Comparison of ENCODE assay signal across 18 cellular contexts in the genomic region with DNA sequence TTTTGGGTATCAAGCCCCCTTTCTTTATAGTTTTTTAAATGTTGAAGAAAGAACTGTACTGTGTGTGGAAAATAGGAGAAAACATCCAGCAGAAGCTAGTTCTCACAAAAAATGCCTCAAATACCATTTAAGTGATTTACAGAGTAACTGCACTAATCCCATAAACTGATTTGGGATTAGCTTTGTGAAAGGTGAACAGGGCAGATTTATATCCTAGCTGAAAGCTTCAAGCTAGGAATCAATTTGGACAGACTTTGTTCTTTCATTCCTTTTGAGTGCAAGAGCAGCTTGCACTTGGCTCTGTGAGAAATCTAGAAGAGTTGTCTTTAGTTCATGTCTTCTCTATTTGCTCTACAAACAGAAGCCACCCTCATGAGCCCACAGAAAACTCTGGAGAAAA.
DNase-seq lines count a peak whose midpoint lies in the region; ATAC-seq, FAIRE-seq and TF ChIP-seq lines count a peak whose summit lies in the region.
"Had no signal": no experiment of that assay in that cellular context is flagged by ENCODE, and none has a peak within 500 bp of the region (broad histone marks: within the 10 kb centered on the region; RNA-seq: fewer than 3 reads in every experiment).

No MANE protein-coding gene starts in this region.

- peaks cover 3% of the 10 kb centered on the region for H3K27me3 Mint-ChIP-seq in neural progenitor cell (ENCODE audit: insufficient read depth, low read depth)
- no peaks in the 10 kb centered on the region for H3K27me3 Mint-ChIP-seq in activated T-cell treated with anti-CD3 and anti-CD28 coated beads, Interleukin-2, amount 50 U/mL, for 24 hours
- H3K27me3 Mint-ChIP-seq: B cell; CD4-positive, alpha-beta T cell had no signal

- peak overlapping the region; percentile 69 for H3K9ac ChIP-seq in PC-3 (ENCODE audit: low read length)
- H3K9ac ChIP-seq in neural progenitor cell = no peak overlapping the region

- peaks cover under 1% of the 10 kb centered on the region for H3K9me3 Mint-ChIP-seq in neural progenitor cell
- no peaks in the 10 kb centered on the region for H3K9me3 Mint-ChIP-seq in activated T-cell treated with anti-CD3 and anti-CD28 coated beads, Interleukin-2, amount 50 U/mL, for 24 hours
- H3K9me3 Mint-ChIP-seq: CD4-positive, alpha-beta T cell had no signal

- H3K36me3 ChIP-seq in PC-3 (ENCODE audit: low read depth, low read length) = no peaks in the 10 kb centered on the region
- no peaks in the 10 kb centered on the region for H3K36me3 ChIP-seq in neural progenitor cell

- DNase-seq in A549 (ENCODE audit: low read depth in 1 of 2, low spot score in 1 of 2) (peak in 1 of 2 experiments; percentile 10), NCI-H524 (lab: John Stamatoyannopoulos, UW) (peak; percentile 43 to 68), PC-3 (peak; percentile 31), neural progenitor cell (ENCODE audit: low spot score) (peak; percentile 37), NCI-H2196 treated with DMSO at 0.1 percent for 48 hours (lab: John Stamatoyannopoulos, UW; ENCODE audit: unreplicated experiment) (no peak)
- no peak for DNase-seq in stimulated activated CD8-positive, alpha-beta memory T cell treated with anti-CD3 and anti-CD28 coated beads, Interleukin-4, amount 100 ng/mL, for 48 hours
- no peak for DNase-seq in activated T-cell treated with anti-CD3 and anti-CD28 coated beads, Interleukin-2, amount 50 U/mL, for 24 hours
- DNase-seq: 8988T; C1 segment of cervical spinal cord; Calu3; CD4-positive, alpha-beta T cell; DMS79; IMR-90; KBM-7 had no signal

- no peaks in the 10 kb centered on the region for H3K27me3 ChIP-seq in PC-3 (ENCODE audit: low read length)
- H3K27me3 ChIP-seq in neural progenitor cell = no peaks in the 10 kb centered on the region

- TF ChIP-seq RAD21 in A549 (conservative IDR thresholded peaks at IDR 0.05 in 1 of 2, IDR thresholded peaks at IDR 0.05 in 1 of 2) = no peak

- peak overlapping the region; percentile 67 for H3K4me2 ChIP-seq in A549
- peak overlapping the region; percentile 72 for H3K4me2 ChIP-seq in PC-3 (ENCODE audit: low read length)
- peak overlapping the region; percentile 24 for H3K4me2 ChIP-seq in neural progenitor cell

- TF ChIP-seq EP300 in A549 (IDR thresholded peaks at IDR 0.05) = no peak

- BruUV-seq in PC-3 (replicated peaks; lab: Mats Ljungman, UMichigan) = TSS peak; percentile 71

- peak; percentile 56 for FAIRE-seq in A549 (lab: Jason Lieb, UNC)
- FAIRE-seq: GM12891, H54 had no signal

- H2AFZ ChIP-seq in PC-3 (ENCODE audit: low read length) (peak overlapping the region; percentile 36), neural progenitor cell (replicated peaks) (no peak overlapping the region)

- H3K4me1 ChIP-seq in A549 = peaks cover 38% of the 10 kb centered on the region
- H3K4me1 ChIP-seq in PC-3 (ENCODE audit: insufficient read depth, low read length) = peaks cover 65% of the 10 kb centered on the region
- peaks cover 15% of the 10 kb centered on the region for H3K4me1 ChIP-seq in neural progenitor cell

- H3K27ac ChIP-seq in A549 = peak overlapping the region; percentile 51 to 75
- H3K27ac ChIP-seq in PC-3 (ENCODE audit: low read length) = peak overlapping the region; percentile 95
- no peak overlapping the region for H3K27ac ChIP-seq in neural progenitor cell

- H3K9me3 ChIP-seq in A549 (no peaks in the 10 kb centered on the region), PC-3 (ENCODE audit: low read length) (no peaks in the 10 kb centered on the region), neural progenitor cell (ENCODE audit: low read depth) (no peaks in the 10 kb centered on the region)

- TF ChIP-seq POLR2A in A549 (IDR thresholded peaks at IDR 0.05; ENCODE audit: low read length) = no peak

- H4K20me1 ChIP-seq in PC-3 (ENCODE audit: low read length) = no peaks in the 10 kb centered on the region
- no peaks in the 10 kb centered on the region for H4K20me1 ChIP-seq in neural progenitor cell (ENCODE audit: low read depth)

- TF ChIP-seq CTCF in A549 (IDR thresholded peaks at IDR 0.05) = no peak
- TF ChIP-seq CTCF in PC-3 (conservative IDR thresholded peaks at IDR 0.05; ENCODE audit: low read depth, low read length) = no peak
- no peak for TF ChIP-seq CTCF in neural progenitor cell (IDR thresholded peaks at IDR 0.05)

- H3K4me3 Mint-ChIP-seq in neural progenitor cell = no peak overlapping the region
- no peak overlapping the region for H3K4me3 Mint-ChIP-seq in activated T-cell treated with anti-CD3 and anti-CD28 coated beads, Interleukin-2, amount 50 U/mL, for 24 hours
- H3K4me3 Mint-ChIP-seq: B cell; CD4-positive, alpha-beta T cell had no signal

- H3K4me1 Mint-ChIP-seq in neural progenitor cell = peaks cover 10% of the 10 kb centered on the region
- no peaks in the 10 kb centered on the region for H3K4me1 Mint-ChIP-seq in activated T-cell treated with anti-CD3 and anti-CD28 coated beads, Interleukin-2, amount 50 U/mL, for 24 hours (ENCODE audit: low read depth)
- H3K4me1 Mint-ChIP-seq: B cell had no signal

- H3K9me2 ChIP-seq in PC-3 (replicated peaks; ENCODE audit: low read length) = no peaks in the 10 kb centered on the region

- peaks cover 16% of the 10 kb centered on the region for H3F3A ChIP-seq in PC-3 (ENCODE audit: low read length, unreplicated experiment)
- peaks cover 6% of the 10 kb centered on the region for H3F3A ChIP-seq in neural progenitor cell (ENCODE audit: low read depth)

- H3K4me3 ChIP-seq in A549 = no peak overlapping the region
- peak overlapping the region; percentile 28; the same call in 1 of the 2 replicates for H3K4me3 ChIP-seq in PC-3 (ENCODE audit: low read length)
- H3K4me3 ChIP-seq in neural progenitor cell = no peak overlapping the region

- ATAC-seq in A549 = peak; percentile 50 to 65; a peak in 4 of 6 replicates
- no peak for ATAC-seq in PC-3
- ATAC-seq: HCT116 had no signal

- intact Hi-C loops in PC-3 (cut with micrococcal nuclease) = no loop called here

- CTCF ChIA-PET in A549 (lab: Yijun Ruan, JAX) (interaction anchor here (1.1 to 1.3 kb wide), 3 partner anchors 13 to 103 kb away, joined by 3 to 5 read pairs (median 3); no protein-coding TSS in a partner anchor), PC-3 (lab: Charles Lee) (interaction anchor here (0.6 kb wide), 1 partner anchor 733 kb away, joined by 3 read pairs; no protein-coding TSS in a partner anchor)

- H3K36me3 Mint-ChIP-seq in neural progenitor cell = no peaks in the 10 kb centered on the region
- H3K36me3 Mint-ChIP-seq in activated T-cell treated with anti-CD3 and anti-CD28 coated beads, Interleukin-2, amount 50 U/mL, for 24 hours (ENCODE audit: low read depth) = no peaks in the 10 kb centered on the region

- H3K79me2 ChIP-seq in PC-3 (ENCODE audit: low read length) (no peaks in the 10 kb centered on the region), neural progenitor cell (ENCODE audit: low read depth) (no peaks in the 10 kb centered on the region)

- H3K27ac Mint-ChIP-seq in neural progenitor cell = no peak overlapping the region
- no peak overlapping the region for H3K27ac Mint-ChIP-seq in activated T-cell treated with anti-CD3 and anti-CD28 coated beads, Interleukin-2, amount 50 U/mL, for 24 hours
- H3K27ac Mint-ChIP-seq: B cell; CD4-positive, alpha-beta T cell had no signal

- POLR2A ChIA-PET in A549 (lab: Yijun Ruan, JAX) (no interaction called here), PC-3 (lab: Charles Lee; ENCODE audit: unreplicated experiment) (no interaction called here)

TF ChIP-seq in A549, 52 proteins besides CTCF, POLR2A, EP300 and RAD21 (continues in another document):
- TF ChIP-seq SREBF2 (IDR thresholded peaks at IDR 0.05) (no peak), GATA3 (IDR thresholded peaks at IDR 0.05; ENCODE audit: borderline replicate concordance) (no peak), ZSCAN20 (CRISPR knock-in tag; IDR thresholded peaks at IDR 0.05) (no peak), CEBPB (IDR thresholded peaks at IDR 0.05) (no peak), HOXA7 (CRISPR knock-in tag; IDR thresholded peaks at IDR 0.05) (no peak), NFE2L2 (conservative IDR thresholded peaks at IDR 0.05; ENCODE audit: low read length) (no peak), TP53 (CRISPR knock-in tag; IDR thresholded peaks at IDR 0.05) (no peak), HEYL (CRISPR knock-in tag; IDR thresholded peaks at IDR 0.05) (no peak), CBX8 (IDR thresholded peaks at IDR 0.05) (no peak), FOSL2 (IDR thresholded peaks at IDR 0.05) (no peak), FOSL2 (CRISPR knock-in tag; IDR thresholded peaks at IDR 0.05) (no peak), CHD2 (IDR thresholded peaks at IDR 0.05; ENCODE audit: low read length, partially characterized antibody) (no peak), HDAC2 (IDR thresholded peaks at IDR 0.05) (no peak)
- TF ChIP-seq, protein P1, sequence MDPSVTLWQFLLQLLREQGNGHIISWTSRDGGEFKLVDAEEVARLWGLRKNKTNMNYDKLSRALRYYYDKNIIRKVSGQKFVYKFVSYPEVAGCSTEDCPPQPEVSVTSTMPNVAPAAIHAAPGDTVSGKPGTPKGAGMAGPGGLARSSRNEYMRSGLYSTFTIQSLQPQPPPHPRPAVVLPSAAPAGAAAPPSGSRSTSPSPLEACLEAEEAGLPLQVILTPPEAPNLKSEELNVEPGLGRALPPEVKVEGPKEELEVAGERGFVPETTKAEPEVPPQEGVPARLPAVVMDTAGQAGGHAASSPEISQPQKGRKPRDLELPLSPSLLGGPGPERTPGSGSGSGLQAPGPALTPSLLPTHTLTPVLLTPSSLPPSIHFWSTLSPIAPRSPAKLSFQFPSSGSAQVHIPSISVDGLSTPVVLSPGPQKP (IDR thresholded peaks at IDR 0.05; ENCODE audit: low read depth, low read length) = no peak
- TF ChIP-seq, protein P2, sequence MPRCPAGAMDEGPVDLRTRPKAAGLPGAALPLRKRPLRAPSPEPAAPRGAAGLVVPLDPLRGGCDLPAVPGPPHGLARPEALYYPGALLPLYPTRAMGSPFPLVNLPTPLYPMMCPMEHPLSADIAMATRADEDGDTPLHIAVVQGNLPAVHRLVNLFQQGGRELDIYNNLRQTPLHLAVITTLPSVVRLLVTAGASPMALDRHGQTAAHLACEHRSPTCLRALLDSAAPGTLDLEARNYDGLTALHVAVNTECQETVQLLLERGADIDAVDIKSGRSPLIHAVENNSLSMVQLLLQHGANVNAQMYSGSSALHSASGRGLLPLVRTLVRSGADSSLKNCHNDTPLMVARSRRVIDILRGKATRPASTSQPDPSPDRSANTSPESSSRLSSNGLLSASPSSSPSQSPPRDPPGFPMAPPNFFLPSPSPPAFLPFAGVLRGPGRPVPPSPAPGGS (IDR thresholded peaks at IDR 0.05) = no peak

Comparison
In these comparisons a context has a peak if more than half of its experiments do, and no peak if none do; other contexts are left out.
1. DNase-seq: peak in NCI-H524 (2 of 2), PC-3 (single experiment) and neural progenitor cell (single experiment); none in NCI-H2196 treated with DMSO at 0.1 percent for 48 hours (single experiment), stimulated activated CD8-positive, alpha-beta memory T cell treated with anti-CD3 and anti-CD28 coated beads, Interleukin-4, amount 100 ng/mL, for 48 hours (single experiment) and activated T-cell treated with anti-CD3 and anti-CD28 coated beads, Interleukin-2, amount 50 U/mL, for 24 hours (single experiment).
2. Peak in every context shown above with its lines, with median percentiles within 50 percentile points of each other: H3K4me2 ChIP-seq.